Comparison of ENCODE assay signal across 13 cellular contexts in the genomic region with DNA sequence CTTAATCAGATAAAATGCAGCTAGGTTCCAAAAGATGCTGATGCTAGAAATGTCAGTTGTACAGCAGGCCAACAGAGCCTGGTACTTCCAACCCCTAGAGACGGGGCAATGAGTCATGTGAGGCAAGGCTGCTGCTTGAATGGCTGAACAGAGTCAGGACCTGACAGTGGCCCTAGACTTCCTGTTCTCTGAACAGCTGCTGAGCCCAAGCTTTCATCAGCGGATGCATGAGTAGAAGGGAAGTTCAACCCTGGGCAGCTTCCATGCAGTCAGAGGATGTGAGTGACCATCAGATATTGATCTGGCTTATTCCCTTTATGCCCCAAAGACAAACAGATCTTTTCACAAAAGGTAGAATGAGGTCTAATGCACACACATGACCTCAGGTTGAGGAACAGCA.
"Had no signal": no experiment of that assay in that cellular context is flagged by ENCODE, and none has a peak within 500 bp of the region (broad histone marks: within the 10 kb centered on the region; RNA-seq: fewer than 3 reads in every experiment).

No MANE protein-coding gene starts in this region.

- H3K9me3 ChIP-seq: breast epithelium, gastroesophageal sphincter, ovary, thyroid gland had no signal

- H3K27ac ChIP-seq: breast epithelium, gastroesophageal sphincter, neural progenitor cell, ovary, thyroid gland, VCaP had no signal

- H3K27me3 ChIP-seq: breast epithelium, gastroesophageal sphincter, neural progenitor cell, ovary, thyroid gland had no signal

- H3K36me3 ChIP-seq: breast epithelium, gastroesophageal sphincter, neural progenitor cell, ovary, thyroid gland had no signal

- H3K4me3 ChIP-seq: breast epithelium, gastroesophageal sphincter, neural progenitor cell, ovary, thyroid gland had no signal

- H3K4me1 ChIP-seq: breast epithelium, gastroesophageal sphincter, neural progenitor cell, thyroid gland had no signal

- ATAC-seq: activated T-cell treated with anti-CD3 and anti-CD28 coated beads, Interleukin-2, amount 50 U/mL, for 72 hours; gastroesophageal sphincter; left ventricle myocardium superior had no signal

- DNase-seq: activated CD4-positive, alpha-beta memory T cell treated with anti-CD3 and anti-CD28 coated beads, Interleukin-2, amount 10 ng/mL, durations not matched to agents 7 days and 5 days; activated CD8-positive, alpha-beta memory T cell treated with anti-CD3 and anti-CD28 coated beads, Interleukin-2, amount 50 U/mL, for 4 hours; activated gamma-delta T cell treated with Interleukin-2 at 50 U/mL for 16 hours; activated naive CD8-positive, alpha-beta T cell treated with anti-CD3 and anti-CD28 coated beads for 36 hours; activated T-cell treated with anti-CD3 and anti-CD28 coated beads, Interleukin-2, amount 50 U/mL, for 72 hours; left ventricle myocardium superior; ovary; stimulated activated CD4-positive, alpha-beta T cell treated with anti-CD3 and anti-CD28 coated beads, Interleukin-4, amount 100 ng/mL, for 24 hours; thyroid gland had no signal
